In the genomic region with DNA sequence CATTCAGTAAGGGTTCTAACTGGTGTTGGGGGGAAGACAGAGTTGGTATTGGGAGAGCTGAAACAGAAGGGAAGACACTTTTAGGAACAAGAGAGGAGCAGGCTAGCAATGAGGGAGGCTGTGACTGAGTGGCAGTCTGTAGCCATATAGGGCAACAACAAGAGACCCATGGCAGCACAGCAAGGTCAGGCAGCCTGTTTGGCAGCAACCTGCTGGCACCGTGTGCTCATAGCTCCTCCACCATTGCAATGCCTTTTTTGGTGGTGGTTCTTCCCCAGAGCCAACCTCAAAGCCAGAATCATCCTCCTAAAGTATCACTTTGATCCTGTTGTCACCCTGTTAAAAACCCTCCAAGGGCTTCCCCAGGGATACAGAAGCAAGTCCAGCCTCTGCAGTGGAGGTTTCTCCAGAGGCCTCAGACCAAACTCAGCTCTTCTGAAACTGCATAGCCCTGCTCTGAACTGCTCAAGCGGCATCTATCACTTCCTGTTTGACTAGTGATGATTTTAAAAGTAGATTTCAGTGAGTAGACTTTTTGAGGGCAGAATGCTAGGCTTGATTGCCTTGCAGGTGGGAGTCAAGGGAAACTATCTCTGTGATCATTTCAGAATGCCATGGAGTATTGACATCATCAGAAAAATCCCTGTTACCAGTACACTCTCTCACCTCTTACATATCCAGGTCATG, we compare ENCODE assay signal across 15 cellular contexts.
A peak's percentile ranks its signal among the peaks of the same experiment; 100 is the strongest.
DNase-seq lines count a peak whose midpoint lies in the region; ATAC-seq, FAIRE-seq and TF ChIP-seq lines count a peak whose summit lies in the region.
"Had no signal": no experiment of that assay in that cellular context is flagged by ENCODE, and none has a peak within 500 bp of the region (broad histone marks: within the 10 kb centered on the region; RNA-seq: fewer than 3 reads in every experiment).

No MANE protein-coding gene starts in this region.

- no peak for TF ChIP-seq CTCF in ascending aorta (IDR thresholded peaks at IDR 0.05)
- TF ChIP-seq CTCF in coronary artery (IDR thresholded peaks at IDR 0.05) = no peak

- no peaks in the 10 kb centered on the region for H3K9me3 ChIP-seq in ascending aorta
- H3K9me3 ChIP-seq: SK-N-SH had no signal

- CTCF ChIA-PET in activated CD4-positive, alpha-beta T cell treated with anti-CD3 and anti-CD28 coated beads for 36 hours (lab: Charles Lee) = interaction anchor here (0.5 kb wide), 1 partner anchor 12 kb away, joined by 3 read pairs; no protein-coding TSS in a partner anchor

- H3K27me3 ChIP-seq in ascending aorta = no peaks in the 10 kb centered on the region

- H3K4me1 Mint-ChIP-seq in activated CD4-positive, alpha-beta T cell treated with anti-CD3 and anti-CD28 coated beads for 36 hours = peaks cover 2% of the 10 kb centered on the region
- H3K4me1 Mint-ChIP-seq in activated CD4-positive, alpha-beta T cell treated with anti-CD3 and anti-CD28 coated beads, Interleukin-2, amount 10 ng/mL, durations not matched to agents 24 days and 14 days = no peaks in the 10 kb centered on the region
- peaks cover 13 to 22% of the 10 kb centered on the region in 2 donors for H3K4me1 Mint-ChIP-seq in stimulated activated naive B cell treated with anti-CD40 and anti-IgM and Interleukin-4, amounts not matched to agents 10 μg/mL and 1 μg/mL and 100 μg/mL, for 72 hours
- H3K4me1 Mint-ChIP-seq: activated CD4-positive, alpha-beta T cell treated with anti-CD3 and anti-CD28 coated beads, Interleukin-2, amount 10 ng/mL, durations not matched to agents 7 days and 5 days; activated naive CD4-positive, alpha-beta T cell treated with anti-CD3 and anti-CD28 coated beads, Interleukin-2, amount 10 ng/mL, durations not matched to agents 7 days and 5 days; central memory CD8-positive, alpha-beta T cell had no signal

- H3K4me1 ChIP-seq in ascending aorta = peaks cover 2 to 9% of the 10 kb centered on the region in 2 donors

- no peak overlapping the region for H3K27ac Mint-ChIP-seq in activated CD4-positive, alpha-beta T cell treated with anti-CD3 and anti-CD28 coated beads for 36 hours
- H3K27ac Mint-ChIP-seq in activated CD4-positive, alpha-beta T cell treated with anti-CD3 and anti-CD28 coated beads, Interleukin-2, amount 10 ng/mL, durations not matched to agents 24 days and 14 days = no peak overlapping the region
- peak overlapping the region; percentile 72 for H3K27ac Mint-ChIP-seq in stimulated activated naive B cell treated with anti-CD40 and anti-IgM and Interleukin-4, amounts not matched to agents 10 μg/mL and 1 μg/mL and 100 μg/mL, for 72 hours
- H3K27ac Mint-ChIP-seq: activated CD4-positive, alpha-beta T cell treated with anti-CD3 and anti-CD28 coated beads, Interleukin-2, amount 10 ng/mL, durations not matched to agents 7 days and 5 days; activated naive CD4-positive, alpha-beta T cell treated with anti-CD3 and anti-CD28 coated beads, Interleukin-2, amount 10 ng/mL, durations not matched to agents 7 days and 5 days had no signal

- no peak overlapping the region for H3K4me3 Mint-ChIP-seq in activated CD4-positive, alpha-beta T cell treated with anti-CD3 and anti-CD28 coated beads for 36 hours
- no peak overlapping the region for H3K4me3 Mint-ChIP-seq in activated CD4-positive, alpha-beta T cell treated with anti-CD3 and anti-CD28 coated beads, Interleukin-2, amount 10 ng/mL, durations not matched to agents 24 days and 14 days
- H3K4me3 Mint-ChIP-seq in stimulated activated naive B cell treated with anti-CD40 and anti-IgM and Interleukin-4, amounts not matched to agents 10 μg/mL and 1 μg/mL and 100 μg/mL, for 72 hours = peak overlapping the region in 1 of 2 donors; percentile 20
- H3K4me3 Mint-ChIP-seq: activated CD4-positive, alpha-beta T cell treated with anti-CD3 and anti-CD28 coated beads, Interleukin-2, amount 10 ng/mL, durations not matched to agents 7 days and 5 days; activated naive CD4-positive, alpha-beta T cell treated with anti-CD3 and anti-CD28 coated beads, Interleukin-2, amount 10 ng/mL, durations not matched to agents 7 days and 5 days; central memory CD8-positive, alpha-beta T cell had no signal

- POLR2A ChIA-PET in activated CD4-positive, alpha-beta T cell treated with anti-CD3 and anti-CD28 coated beads for 36 hours (lab: Charles Lee) = no interaction called here

- FAIRE-seq in urothelium cell line (lab: Jason Lieb, UNC) = no peak

- ATAC-seq in activated CD4-positive, alpha-beta T cell treated with anti-CD3 and anti-CD28 coated beads for 36 hours = peak; percentile 33
- ATAC-seq in HG02840 (IDR thresholded peaks at IDR 0.05; ENCODE audit: low FRiP score, unreplicated experiment) (peak; percentile 81), HG03469 (IDR thresholded peaks at IDR 0.05; ENCODE audit: unreplicated experiment) (peak; percentile 86)
- ATAC-seq in stimulated activated naive B cell treated with anti-CD40 and anti-IgM and Interleukin-4, amounts not matched to agents 10 μg/mL and 1 μg/mL and 100 μg/mL, for 72 hours (replicated peaks) = peak; percentile 93

- H3K4me3 ChIP-seq in ascending aorta = no peak overlapping the region
- no peak overlapping the region for H3K4me3 ChIP-seq in coronary artery

- DNase-seq in activated CD4-positive, alpha-beta T cell treated with anti-CD3 and anti-CD28 coated beads for 36 hours = no peak
- no peak for DNase-seq in activated CD4-positive, alpha-beta T cell treated with anti-CD3 and anti-CD28 coated beads, Interleukin-2, amount 10 ng/mL, durations not matched to agents 24 days and 14 days
- peak; percentile 45 for DNase-seq in stimulated activated naive B cell treated with anti-CD40 and anti-IgM and Interleukin-4, amounts not matched to agents 10 μg/mL and 1 μg/mL and 100 μg/mL, for 72 hours
- no peak for DNase-seq in ascending aorta (ENCODE audit: low spot score in 2 of 2)
- no peak for DNase-seq in urothelium cell line (ENCODE audit: low spot score)
- no peak for DNase-seq in coronary artery (ENCODE audit: low spot score)
- DNase-seq: activated CD4-positive, alpha-beta T cell treated with anti-CD3 and anti-CD28 coated beads, Interleukin-2, amount 10 ng/mL, durations not matched to agents 7 days and 5 days; activated naive CD4-positive, alpha-beta T cell treated with anti-CD3 and anti-CD28 coated beads, Interleukin-2, amount 10 ng/mL, durations not matched to agents 7 days and 5 days; NCI-H1092; NCI-H748 treated with DMSO at 0.1 percent for 48 hours; SK-N-SH had no signal

- H3K36me3 Mint-ChIP-seq in activated CD4-positive, alpha-beta T cell treated with anti-CD3 and anti-CD28 coated beads for 36 hours (ENCODE audit: low read depth) = no peaks in the 10 kb centered on the region
- H3K36me3 Mint-ChIP-seq in activated CD4-positive, alpha-beta T cell treated with anti-CD3 and anti-CD28 coated beads, Interleukin-2, amount 10 ng/mL, durations not matched to agents 24 days and 14 days (ENCODE audit: low read depth) = no peaks in the 10 kb centered on the region
- no peaks in the 10 kb centered on the region for H3K36me3 Mint-ChIP-seq in stimulated activated naive B cell treated with anti-CD40 and anti-IgM and Interleukin-4, amounts not matched to agents 10 μg/mL and 1 μg/mL and 100 μg/mL, for 72 hours
- H3K36me3 Mint-ChIP-seq: activated naive CD4-positive, alpha-beta T cell treated with anti-CD3 and anti-CD28 coated beads, Interleukin-2, amount 10 ng/mL, durations not matched to agents 7 days and 5 days had no signal

- no peak overlapping the region for H3K27ac ChIP-seq in ascending aorta
- H3K27ac ChIP-seq in coronary artery = no peak overlapping the region
- H3K27ac ChIP-seq: 22Rv1 had no signal

- peaks cover 4% of the 10 kb centered on the region for H3K27me3 Mint-ChIP-seq in activated CD4-positive, alpha-beta T cell treated with anti-CD3 and anti-CD28 coated beads for 36 hours
- H3K27me3 Mint-ChIP-seq in activated CD4-positive, alpha-beta T cell treated with anti-CD3 and anti-CD28 coated beads, Interleukin-2, amount 10 ng/mL, durations not matched to agents 24 days and 14 days = peaks cover 2% of the 10 kb centered on the region
- H3K27me3 Mint-ChIP-seq in stimulated activated naive B cell treated with anti-CD40 and anti-IgM and Interleukin-4, amounts not matched to agents 10 μg/mL and 1 μg/mL and 100 μg/mL, for 72 hours = peaks cover 0 to 23% of the 10 kb centered on the region in 2 donors
- H3K27me3 Mint-ChIP-seq: activated CD4-positive, alpha-beta T cell treated with anti-CD3 and anti-CD28 coated beads, Interleukin-2, amount 10 ng/mL, durations not matched to agents 7 days and 5 days; activated naive CD4-positive, alpha-beta T cell treated with anti-CD3 and anti-CD28 coated beads, Interleukin-2, amount 10 ng/mL, durations not matched to agents 7 days and 5 days; central memory CD8-positive, alpha-beta T cell had no signal

- H3K9me3 Mint-ChIP-seq in activated CD4-positive, alpha-beta T cell treated with anti-CD3 and anti-CD28 coated beads for 36 hours (ENCODE audit: low read depth) = no peaks in the 10 kb centered on the region
- no peaks in the 10 kb centered on the region for H3K9me3 Mint-ChIP-seq in activated CD4-positive, alpha-beta T cell treated with anti-CD3 and anti-CD28 coated beads, Interleukin-2, amount 10 ng/mL, durations not matched to agents 24 days and 14 days
- no peaks in the 10 kb centered on the region for H3K9me3 Mint-ChIP-seq in stimulated activated naive B cell treated with anti-CD40 and anti-IgM and Interleukin-4, amounts not matched to agents 10 μg/mL and 1 μg/mL and 100 μg/mL, for 72 hours
- H3K9me3 Mint-ChIP-seq: activated CD4-positive, alpha-beta T cell treated with anti-CD3 and anti-CD28 coated beads, Interleukin-2, amount 10 ng/mL, durations not matched to agents 7 days and 5 days; activated naive CD4-positive, alpha-beta T cell treated with anti-CD3 and anti-CD28 coated beads, Interleukin-2, amount 10 ng/mL, durations not matched to agents 7 days and 5 days; central memory CD8-positive, alpha-beta T cell had no signal

- intact Hi-C loops in activated CD4-positive, alpha-beta T cell treated with anti-CD3 and anti-CD28 coated beads for 36 hours (cut with DNase I, micrococcal nuclease) = no loop called here
- intact Hi-C loops in activated CD4-positive, alpha-beta T cell treated with anti-CD3 and anti-CD28 coated beads, Interleukin-2, amount 10 ng/mL, durations not matched to agents 24 days and 14 days (cut with micrococcal nuclease) = no loop called here
- intact Hi-C loops in ascending aorta (cut with DNase I) = no loop called here

- no peaks in the 10 kb centered on the region for H3K36me3 ChIP-seq in ascending aorta

Comparison
In these comparisons a context has a peak if more than half of its experiments do, and no peak if none do; other contexts are left out.
1. ATAC-seq: peak in every context shown above with its lines; median percentile 93 in stimulated activated naive B cell treated with anti-CD40 and anti-IgM and Interleukin-4, amounts not matched to agents 10 μg/mL and 1 μg/mL and 100 μg/mL, for 72 hours; 86 in HG03469; 81 in HG02840; 33 in activated CD4-positive, alpha-beta T cell treated with anti-CD3 and anti-CD28 coated beads for 36 hours.